Comparison of ENCODE assay signal across 34 cellular contexts in the genomic region with DNA sequence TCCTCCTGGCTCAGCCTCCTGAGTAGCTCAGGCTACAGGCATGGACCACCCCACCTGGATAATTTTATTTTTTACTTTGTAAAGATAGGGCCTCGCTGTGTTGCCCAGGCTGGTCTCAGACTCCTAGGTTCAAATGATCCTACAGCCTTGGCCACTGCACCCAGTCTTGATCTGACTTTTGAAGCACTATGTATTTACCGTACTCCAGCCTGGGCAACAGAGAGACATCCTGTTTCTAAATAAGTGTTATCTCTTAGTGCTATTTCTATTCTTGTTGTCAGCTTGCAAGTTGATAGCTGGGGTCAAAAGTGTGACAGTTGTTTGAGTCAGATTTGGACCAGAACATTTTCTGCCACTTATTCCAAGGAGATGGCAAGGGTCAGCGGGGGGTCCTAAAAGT.
"Had no signal": no experiment of that assay in that cellular context is flagged by ENCODE, and none has a peak within 500 bp of the region (broad histone marks: within the 10 kb centered on the region; RNA-seq: fewer than 3 reads in every experiment).

No MANE protein-coding gene starts in this region.

- H3K4me1 ChIP-seq: Peyer's patch had no signal

- DNase-seq: activated B cell treated with CpG ODN at 0.5 μM for 24 hours; activated CD4-positive, alpha-beta memory T cell treated with anti-CD3 and anti-CD28 coated beads for 36 hours; activated CD4-positive, alpha-beta T cell treated with anti-CD3 and anti-CD28 coated beads for 4 hours; activated CD4-positive, alpha-beta T cell treated with anti-CD3 and anti-CD28 coated beads, Interleukin-2, amount 50 U/mL, for 1 hour; activated CD4-positive, CD25-positive, alpha-beta regulatory T cell treated with anti-CD3 and anti-CD28 coated beads, Interleukin-2, amount 50 U/mL, for 72 hours; activated CD8-positive, alpha-beta memory T cell treated with anti-CD3 and anti-CD28 coated beads, Interleukin-2, amount 50 U/mL, for 4 hours; activated effector memory CD4-positive, alpha-beta T cell treated with Interleukin-2 at 50 U/mL for 16 hours; activated naive CD4-positive, alpha-beta T cell treated with anti-CD3 and anti-CD28 coated beads, Interleukin-2, amount 50 U/mL, for 16 hours; activated naive CD8-positive, alpha-beta T cell treated with anti-CD3 and anti-CD28 coated beads for 36 hours; activated T-cell treated with anti-CD3 and anti-CD28 coated beads, Interleukin-2, amount 50 U/mL, for 48 hours; amniotic stem cell; aorta; brain microvascular endothelial cell; Karpas-422; KBM-7; MG63; NCI-H1048; NCI-H1105 treated with DMSO at 0.1 percent for 48 hours; NCI-H1436 treated with DMSO at 0.1 percent for 48 hours; NCI-H1694 treated with DMSO at 0.1 percent for 48 hours; NCI-H2029; NCI-H345; NCI-H510A; NCI-H526; NCI-H748 treated with DMSO at 0.1 percent for 48 hours; NK-92 treated with Interleukin-12 subunit alpha and Interleukin-12 subunit beta, amount 100 ng/mL, for 24 hours; PC-3; Peyer's patch; RPMI8226; SW 1271; T-helper 1 cell; T-helper 2 cell; T-helper 9 cell had no signal

- H3K9me3 ChIP-seq: MG63, Peyer's patch had no signal

- H3K27ac ChIP-seq: brain microvascular endothelial cell, Peyer's patch, VCaP had no signal

- H3K4me3 ChIP-seq: MG63, Peyer's patch had no signal

- H3K27me3 ChIP-seq: brain microvascular endothelial cell, Peyer's patch had no signal

- ATAC-seq: PC-3 had no signal
